Comparison of ENCODE assay signal across 12 cellular contexts in the genomic region with DNA sequence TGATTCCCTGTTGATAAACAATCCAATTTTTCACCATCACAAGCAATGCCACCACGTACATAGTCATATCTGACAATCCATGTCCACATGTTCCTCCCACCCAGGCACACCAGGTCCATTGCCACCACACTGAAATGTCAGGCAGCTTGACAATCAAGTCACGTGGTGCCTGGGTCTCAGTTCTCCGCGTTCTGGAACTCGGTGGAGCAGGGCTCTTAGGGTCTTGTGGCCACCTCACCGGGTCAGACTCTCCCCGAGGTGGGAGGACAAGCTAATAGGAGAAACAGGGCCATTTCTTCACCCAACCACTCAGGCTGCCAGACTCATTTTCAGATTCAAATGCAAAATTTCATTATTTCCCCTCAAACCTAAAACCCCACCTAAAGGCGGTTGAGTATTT.
DNase-seq lines count a peak whose midpoint lies in the region; ATAC-seq and TF ChIP-seq lines count a peak whose summit lies in the region.
"Had no signal": no experiment of that assay in that cellular context is flagged by ENCODE, and none has a peak within 500 bp of the region (broad histone marks: within the 10 kb centered on the region; RNA-seq: fewer than 3 reads in every experiment).

No MANE protein-coding gene starts in this region.

- no peak overlapping the region for H2BK15ac ChIP-seq in mesenchymal stem cell (ENCODE audit: low read depth, poor library complexity, severe bottlenecking)

- no peak overlapping the region for H3K23ac ChIP-seq in mesenchymal stem cell (ENCODE audit: low read length in 2 of 2)

- H3K18ac ChIP-seq in mesenchymal stem cell (ENCODE audit: low read depth in 1 of 2, low read length in 2 of 2): peak overlapping the region; percentile 61 to 65

- H3K27ac Mint-ChIP-seq in chondrocyte (ENCODE audit: unreplicated experiment): peak overlapping the region; percentile 100
- H3K27ac Mint-ChIP-seq in activated naive CD4-positive, alpha-beta T cell treated with anti-CD3 and anti-CD28 coated beads, Interleukin-2, amount 50 U/mL, for 72 hours: no peak overlapping the region
- H3K27ac Mint-ChIP-seq: CD4-positive, alpha-beta memory T cell; naive B cell had no signal

- no peak for DNase-seq in chondrocyte (ENCODE audit: low spot score)
- DNase-seq in mesenchymal stem cell: no peak
- no peak for DNase-seq in smooth muscle cell (lab: John Stamatoyannopoulos, UW; ENCODE audit: unreplicated experiment)
- no peak for DNase-seq in DMS79 treated with DMSO at 0.1 percent for 48 hours (lab: John Stamatoyannopoulos, UW)
- DNase-seq in stimulated activated naive CD4-positive, alpha-beta T cell treated with Interleukin-2 at 50 U/mL for 16 hours (lab: John Stamatoyannopoulos, UW): no peak
- no peak for DNase-seq in activated naive CD4-positive, alpha-beta T cell treated with anti-CD3 and anti-CD28 coated beads, Interleukin-2, amount 50 U/mL, for 72 hours (ENCODE audit: low spot score in 2 of 2)
- no peak for DNase-seq in NCI-H526 treated with DMSO at 0.1 percent for 48 hours (lab: John Stamatoyannopoulos, UW)
- DNase-seq: CD4-positive, alpha-beta memory T cell; naive B cell; NCI-H524; T-helper 1 cell had no signal

- no peak overlapping the region for H3K14ac ChIP-seq in mesenchymal stem cell (ENCODE audit: low read length in 2 of 2)

- no peaks in the 10 kb centered on the region for H3K79me1 ChIP-seq in mesenchymal stem cell (replicated peaks; ENCODE audit: low read length, poor library complexity, severe bottlenecking)

- no peaks in the 10 kb centered on the region for H4K20me1 ChIP-seq in smooth muscle cell (ENCODE audit: low read depth)

- H3K27ac ChIP-seq in HUES48 (ENCODE audit: low read depth, low read length): no peak overlapping the region
- peak overlapping the region; percentile 54 for H3K27ac ChIP-seq in mesenchymal stem cell (ENCODE audit: low read length, poor library complexity, severe bottlenecking)
- peak overlapping the region; percentile 95 for H3K27ac ChIP-seq in smooth muscle cell (ENCODE audit: low read depth)

- H3K27me3 ChIP-seq in HUES48 (ENCODE audit: control insufficient read depth, insufficient read depth, low read length): peaks cover 26% of the 10 kb centered on the region
- no peaks in the 10 kb centered on the region for H3K27me3 ChIP-seq in mesenchymal stem cell (ENCODE audit: control insufficient read depth in 1 of 2, insufficient read depth in 1 of 2, low read length in 2 of 2)
- H3K27me3 ChIP-seq in smooth muscle cell (ENCODE audit: low read depth): no peaks in the 10 kb centered on the region

- TF ChIP-seq CTCF in chondrocyte (IDR thresholded peaks at IDR 0.05): no peak
- no peak for TF ChIP-seq CTCF in smooth muscle cell (IDR thresholded peaks at IDR 0.05; ENCODE audit: borderline replicate concordance, insufficient read depth, poor library complexity, severe bottlenecking)

- no peak for ATAC-seq in activated naive CD4-positive, alpha-beta T cell treated with anti-CD3 and anti-CD28 coated beads, Interleukin-2, amount 50 U/mL, for 72 hours

- H3K79me2 ChIP-seq in smooth muscle cell (ENCODE audit: low read depth): no peaks in the 10 kb centered on the region

- no peak overlapping the region for H2BK120ac ChIP-seq in mesenchymal stem cell (ENCODE audit: low read depth, low read length)

- peaks cover 9% of the 10 kb centered on the region for H3F3A ChIP-seq in smooth muscle cell (ENCODE audit: low read depth)

- H2BK5ac ChIP-seq in mesenchymal stem cell (ENCODE audit: low read depth, low read length, poor library complexity, severe bottlenecking): no peak overlapping the region

- no peaks in the 10 kb centered on the region for H3K36me3 Mint-ChIP-seq in chondrocyte (ENCODE audit: low read depth)
- H3K36me3 Mint-ChIP-seq in activated naive CD4-positive, alpha-beta T cell treated with anti-CD3 and anti-CD28 coated beads, Interleukin-2, amount 50 U/mL, for 72 hours: peaks cover 11 to 34% of the 10 kb centered on the region in 2 donors
- H3K36me3 Mint-ChIP-seq: CD4-positive, alpha-beta memory T cell had no signal

- no peaks in the 10 kb centered on the region for H3K9me3 ChIP-seq in HUES48 (ENCODE audit: control insufficient read depth, insufficient read depth, low read length)
- peaks cover 4% of the 10 kb centered on the region for H3K9me3 ChIP-seq in mesenchymal stem cell (ENCODE audit: control insufficient read depth, low read length)
- no peaks in the 10 kb centered on the region for H3K9me3 ChIP-seq in smooth muscle cell (replicated peaks; ENCODE audit: low read depth)

- H3K4me3 Mint-ChIP-seq in chondrocyte (ENCODE audit: unreplicated experiment): peak overlapping the region; percentile 74
- H3K4me3 Mint-ChIP-seq: naive B cell had no signal

- peaks cover 22% of the 10 kb centered on the region for H3K4me1 Mint-ChIP-seq in chondrocyte (ENCODE audit: low read depth)

- H3K36me3 ChIP-seq in HUES48 (ENCODE audit: control insufficient read depth, insufficient read depth, low read length) (no peaks in the 10 kb centered on the region), mesenchymal stem cell (ENCODE audit: control insufficient read depth in 1 of 2, insufficient read depth in 2 of 2, low read depth in 1 of 2, low read length in 2 of 2) (no peaks in the 10 kb centered on the region), smooth muscle cell (ENCODE audit: low read depth) (no peaks in the 10 kb centered on the region)

- H3K4me1 ChIP-seq in HUES48 (ENCODE audit: control insufficient read depth, insufficient read depth, low read length): peaks cover 7% of the 10 kb centered on the region
- peaks cover 6% of the 10 kb centered on the region for H3K4me1 ChIP-seq in mesenchymal stem cell (ENCODE audit: control insufficient read depth, insufficient read depth, low read depth, low read length)
- peaks cover 6% of the 10 kb centered on the region for H3K4me1 ChIP-seq in smooth muscle cell (ENCODE audit: low read depth)

- peak overlapping the region in 1 of 2 experiments; percentile 49 for H2BK12ac ChIP-seq in mesenchymal stem cell (ENCODE audit: low read length in 2 of 2)

- H3K9me3 Mint-ChIP-seq in chondrocyte (ENCODE audit: low read depth): peaks cover 6% of the 10 kb centered on the region
- H3K9me3 Mint-ChIP-seq in activated naive CD4-positive, alpha-beta T cell treated with anti-CD3 and anti-CD28 coated beads, Interleukin-2, amount 50 U/mL, for 72 hours: peaks cover 5 to 8% of the 10 kb centered on the region in 2 donors

- H2AK5ac ChIP-seq in mesenchymal stem cell (ENCODE audit: low read length, severe bottlenecking): no peak overlapping the region

- H3K4me3 ChIP-seq in HUES48 (ENCODE audit: low read depth, low read length): peak overlapping the region; percentile 42; the same call in 1 of the 2 replicates
- peak overlapping the region in 1 of 2 experiments; percentile 55 for H3K4me3 ChIP-seq in mesenchymal stem cell (ENCODE audit: insufficient read depth in 1 of 2, low read depth in 1 of 2, low read length in 2 of 2)
- peak overlapping the region; percentile 42 for H3K4me3 ChIP-seq in smooth muscle cell

- H3K9ac ChIP-seq in HUES48 (ENCODE audit: low read depth, low read length) (peak overlapping the region; percentile 61), mesenchymal stem cell (ENCODE audit: low read length) (peak overlapping the region; percentile 93), smooth muscle cell (ENCODE audit: low read depth) (peak overlapping the region; percentile 88)

- H4K91ac ChIP-seq in mesenchymal stem cell (ENCODE audit: low read length): peak overlapping the region; percentile 2

- H2AFZ ChIP-seq in mesenchymal stem cell (ENCODE audit: low read depth, low read length): peak overlapping the region; percentile 43
- H2AFZ ChIP-seq in smooth muscle cell (ENCODE audit: low read depth): peak overlapping the region; percentile 97

- H3K27me3 Mint-ChIP-seq in chondrocyte (ENCODE audit: low read depth): no peaks in the 10 kb centered on the region

- 95% methylated on average over 8 of the region's 8 CpGs for WGBS in mesenchymal stem cell
- 95% methylated on average over 8 of the region's 8 CpGs for WGBS in smooth muscle cell (ENCODE audit: low lambda C conversion rate)

- no peak overlapping the region for H3K4ac ChIP-seq in mesenchymal stem cell (ENCODE audit: low read depth in 1 of 2, low read length in 2 of 2)

- peak overlapping the region; percentile 66 for H4K8ac ChIP-seq in mesenchymal stem cell (ENCODE audit: low read length)

- H3K4me2 ChIP-seq in mesenchymal stem cell (ENCODE audit: low read length, poor library complexity, severe bottlenecking) (no peak overlapping the region), smooth muscle cell (peak overlapping the region; percentile 65)
